1 cellular context compared by ENCODE assay signal in genomic region chr12:46489951-46490388, GRCh38.
A peak's percentile ranks its signal among the peaks of the same experiment; 100 is the strongest.
TF ChIP-seq lines count a peak whose summit lies in the region.

No MANE protein-coding gene starts in this region.

TF ChIP-seq in HepG2, 621 proteins besides CTCF, POLR2A, EP300 and RAD21 (continued from another document):
- TF ChIP-seq, protein P1, sequence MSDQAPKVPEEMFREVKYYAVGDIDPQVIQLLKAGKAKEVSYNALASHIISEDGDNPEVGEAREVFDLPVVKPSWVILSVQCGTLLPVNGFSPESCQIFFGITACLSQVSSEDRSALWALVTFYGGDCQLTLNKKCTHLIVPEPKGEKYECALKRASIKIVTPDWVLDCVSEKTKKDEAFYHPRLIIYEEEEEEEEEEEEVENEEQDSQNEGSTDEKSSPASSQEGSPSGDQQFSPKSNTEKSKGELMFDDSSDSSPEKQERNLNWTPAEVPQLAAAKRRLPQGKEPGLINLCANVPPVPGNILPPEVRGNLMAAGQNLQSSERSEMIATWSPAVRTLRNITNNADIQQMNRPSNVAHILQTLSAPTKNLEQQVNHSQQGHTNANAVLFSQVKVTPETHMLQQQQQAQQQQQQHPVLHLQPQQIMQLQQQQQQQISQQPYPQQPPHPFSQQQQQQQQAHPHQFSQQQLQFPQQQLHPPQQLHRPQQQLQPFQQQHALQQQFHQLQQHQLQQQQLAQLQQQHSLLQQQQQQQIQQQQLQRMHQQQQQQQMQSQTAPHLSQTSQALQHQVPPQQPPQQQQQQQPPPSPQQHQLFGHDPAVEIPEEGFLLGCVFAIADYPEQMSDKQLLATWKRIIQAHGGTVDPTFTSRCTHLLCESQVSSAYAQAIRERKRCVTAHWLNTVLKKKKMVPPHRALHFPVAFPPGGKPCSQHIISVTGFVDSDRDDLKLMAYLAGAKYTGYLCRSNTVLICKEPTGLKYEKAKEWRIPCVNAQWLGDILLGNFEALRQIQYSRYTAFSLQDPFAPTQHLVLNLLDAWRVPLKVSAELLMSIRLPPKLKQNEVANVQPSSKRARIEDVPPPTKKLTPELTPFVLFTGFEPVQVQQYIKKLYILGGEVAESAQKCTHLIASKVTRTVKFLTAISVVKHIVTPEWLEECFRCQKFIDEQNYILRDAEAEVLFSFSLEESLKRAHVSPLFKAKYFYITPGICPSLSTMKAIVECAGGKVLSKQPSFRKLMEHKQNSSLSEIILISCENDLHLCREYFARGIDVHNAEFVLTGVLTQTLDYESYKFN (CRISPR knock-in tag; conservative IDR thresholded peaks at IDR 0.05) = no peak
- no peak for TF ChIP-seq ZNF550 (CRISPR knock-in tag; IDR thresholded peaks at IDR 0.05; ENCODE audit: borderline replicate concordance)
- TF ChIP-seq BRCA1 (CRISPR knock-in tag; IDR thresholded peaks at IDR 0.05) = 0 out of 2 replicates have a peak, but pooled peaks have one; percentile 17
